ENCODE assay signal across 10 cellular contexts in genomic region chr3:39385456-39386098, GRCh38. TPM values are rescaled to one million over a fixed set of nuclear protein-coding genes. Genes with fewer than 3 reads are reported as not detected.
A peak's percentile ranks its signal among the peaks of the same experiment; 100 is the strongest.
DNase-seq lines count a peak whose midpoint lies in the region; ATAC-seq, FAIRE-seq and TF ChIP-seq lines count a peak whose summit lies in the region.
"Had no signal": no experiment of that assay in that cellular context is flagged by ENCODE, and none has a peak within 500 bp of the region (broad histone marks: within the 10 kb centered on the region; RNA-seq: fewer than 3 reads in every experiment).

No MANE protein-coding gene starts in this region.

- peaks cover 48% of the 10 kb centered on the region for H3K36me3 ChIP-seq in NT2/D1 (ENCODE audit: insufficient read depth, insufficient read length, low read length)

- H3K9me3 Mint-ChIP-seq in brain (no peaks in the 10 kb centered on the region), nephron progenitor cell (no peaks in the 10 kb centered on the region)

- no peaks in the 10 kb centered on the region for H3K9me3 ChIP-seq in NT2/D1 (ENCODE audit: insufficient read depth, low read length)
- H3K9me3 ChIP-seq: gastroesophageal sphincter had no signal

- no peak for TF ChIP-seq CTCF in brain (conservative IDR thresholded peaks at IDR 0.05)
- TF ChIP-seq CTCF in nephron progenitor cell (IDR thresholded peaks at IDR 0.05): no peak

- no peak overlapping the region for H3K4me3 ChIP-seq in NT2/D1 (ENCODE audit: insufficient read length, low read depth)

- peak overlapping the region; percentile 22 for H3K9ac ChIP-seq in NT2/D1 (ENCODE audit: insufficient read length, low read depth)

- DNase-seq in GM12892 (ENCODE audit: insufficient read length) (no peak), NT2/D1 (ENCODE audit: low read depth, low spot score) (no peak), nephron progenitor cell (no peak), amygdala (lab: John Stamatoyannopoulos, UW) (no peak), posterior cingulate gyrus (no peak)
- DNase-seq: dermis blood vessel endothelial cell, NCI-H1092 treated with DMSO at 0.1 percent for 48 hours had no signal

- peaks cover 52% of the 10 kb centered on the region for H3K4me1 Mint-ChIP-seq in brain
- H3K4me1 Mint-ChIP-seq in nephron progenitor cell: peaks cover 45% of the 10 kb centered on the region

- H3K27me3 Mint-ChIP-seq in brain: peaks cover 11% of the 10 kb centered on the region
- no peaks in the 10 kb centered on the region for H3K27me3 Mint-ChIP-seq in nephron progenitor cell (ENCODE audit: low read depth, poor library complexity)

- H3K4me1 ChIP-seq in NT2/D1 (ENCODE audit: insufficient read depth, insufficient read length): peaks cover 14% of the 10 kb centered on the region

- ATAC-seq in HG02884 (IDR thresholded peaks at IDR 0.05; ENCODE audit: unreplicated experiment): no peak
- ATAC-seq: gastroesophageal sphincter had no signal

- no peak for TF ChIP-seq POLR2A in GM12892 (IDR thresholded peaks at IDR 0.05; ENCODE audit: low read depth, low read length)

- H3K27ac Mint-ChIP-seq in brain (peak overlapping the region in 1 of 5 experiments; percentile 29), nephron progenitor cell (peak overlapping the region; percentile 20)

- H3K27me3 ChIP-seq in NT2/D1 (ENCODE audit: insufficient read depth, insufficient read length): no peaks in the 10 kb centered on the region
- H3K27me3 ChIP-seq: gastroesophageal sphincter had no signal

- FAIRE-seq in GM12892 (lab: Jason Lieb, UNC): peak; percentile 5

- intact Hi-C loops in posterior cingulate gyrus (cut with DNase I): no loop called here

- H3K36me3 Mint-ChIP-seq in brain (peaks cover 11% of the 10 kb centered on the region), nephron progenitor cell (ENCODE audit: low read depth) (peaks cover 15% of the 10 kb centered on the region)

- H3K4me3 Mint-ChIP-seq in brain (peak overlapping the region; percentile 93 to 100 (median 99)), nephron progenitor cell (peak overlapping the region; percentile 96)

RNA-seq across cellular contexts. Expression of gene SLC25A38, which starts 2.4 kb away (rescaled TPM):
- polyA plus RNA-seq in GM12892 (2012; ENCODE audit: missing spikeins): 19.1 TPM
- polyA plus RNA-seq in brain (ENCODE audit: insufficient read depth, low read depth, low replicate concordance): 23.9 TPM

RNA-seq across cellular contexts. Expression of gene RPSA, which starts 20.9 kb away (rescaled TPM):
- 4,651 TPM for polyA plus RNA-seq in GM12892 (2012; ENCODE audit: missing spikeins)
- 1,137 TPM for polyA plus RNA-seq in brain (ENCODE audit: insufficient read depth, low read depth, low replicate concordance)

RNA-seq across cellular contexts. Expression of gene CCR8, which starts 56.1 kb away (rescaled TPM):
- 9.3 TPM for polyA plus RNA-seq in GM12892 (2012; ENCODE audit: missing spikeins)
- not detected for polyA plus RNA-seq in brain (ENCODE audit: insufficient read depth, low read depth, low replicate concordance)
